Comparison of ENCODE assay signal across 9 cellular contexts in the genomic region with DNA sequence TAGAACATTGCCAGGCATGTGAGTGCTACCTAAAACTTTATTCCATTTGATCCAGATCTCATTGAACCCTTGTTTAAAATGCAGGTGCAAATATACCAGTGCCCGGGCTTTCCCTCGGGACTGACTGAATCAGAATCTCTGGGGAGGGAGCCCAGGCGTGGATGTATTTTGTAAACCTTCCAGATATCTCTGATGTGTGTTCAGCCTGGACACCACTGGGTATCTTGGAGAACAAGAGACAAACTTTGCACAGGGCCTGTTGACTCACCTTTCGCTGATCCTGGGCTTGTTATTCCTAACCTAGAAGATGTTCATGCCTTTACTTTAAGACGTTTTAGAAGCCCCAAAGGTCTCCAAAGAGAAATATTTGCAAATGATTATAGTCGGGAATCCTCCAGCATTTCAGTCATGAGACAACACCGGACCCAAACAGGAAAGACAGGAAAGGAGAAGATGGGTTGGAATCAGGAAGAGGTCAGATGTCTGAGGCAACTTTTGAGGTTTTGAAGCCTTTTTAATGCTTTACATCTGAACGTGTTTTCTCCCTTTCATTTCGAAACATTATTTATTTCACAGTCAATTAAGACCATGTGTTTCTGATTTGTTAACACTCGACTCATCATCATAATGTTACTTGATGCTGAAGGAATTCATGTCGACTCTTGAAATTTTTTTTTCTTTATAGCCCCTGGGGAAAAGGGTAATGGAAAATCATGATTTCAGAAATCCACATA.
A peak's percentile ranks its signal among the peaks of the same experiment; 100 is the strongest.
DNase-seq lines count a peak whose midpoint lies in the region; ATAC-seq and TF ChIP-seq lines count a peak whose summit lies in the region.
"Had no signal": no experiment of that assay in that cellular context is flagged by ENCODE, and none has a peak within 500 bp of the region (broad histone marks: within the 10 kb centered on the region; RNA-seq: fewer than 3 reads in every experiment).

No MANE protein-coding gene starts in this region.

- H3K27ac ChIP-seq in lower lobe of right lung = peak overlapping the region; percentile 67
- H3K27ac ChIP-seq in uterus = peak overlapping the region; percentile 83

- H3K4me3 ChIP-seq in adipocyte (ENCODE audit: low read length) (peak overlapping the region; percentile 47), lower lobe of right lung (no peak overlapping the region), uterus (no peak overlapping the region)

- ATAC-seq in Right ventricle myocardium inferior (no peak), lower lobe of right lung (no peak), GM19455 (IDR thresholded peaks at IDR 0.05; ENCODE audit: unreplicated experiment) (no peak)

- H3K9ac ChIP-seq in adipocyte (ENCODE audit: low read length) = peak overlapping the region; percentile 48

- no peak for TF ChIP-seq POLR2A in uterus (IDR thresholded peaks at IDR 0.05)

- H3K27me3 ChIP-seq in adipocyte (replicated peaks; ENCODE audit: control insufficient read depth, insufficient read depth, low read length) = peaks cover 8% of the 10 kb centered on the region
- H3K27me3 ChIP-seq in lower lobe of right lung (ENCODE audit: low read depth) = no peaks in the 10 kb centered on the region
- no peaks in the 10 kb centered on the region for H3K27me3 ChIP-seq in uterus

- H3K4me1 ChIP-seq in adipocyte (ENCODE audit: control insufficient read depth, insufficient read depth, low read length) = peaks cover 30% of the 10 kb centered on the region
- peaks cover 56% of the 10 kb centered on the region for H3K4me1 ChIP-seq in lower lobe of right lung
- peaks cover 0 to 8% of the 10 kb centered on the region in 2 donors for H3K4me1 ChIP-seq in uterus

- intact Hi-C loops in Right ventricle myocardium inferior (cut with DNase I) = no loop called here
- intact Hi-C loops in cardiac septum (cut with DNase I) = no loop called here
- intact Hi-C loops in lower lobe of right lung (cut with DNase I) = no loop called here
- intact Hi-C loops in uterus (cut with DNase I; ENCODE audit: low total_unique reads) = no loop called here

- DNase-seq in Right ventricle myocardium inferior (ENCODE audit: missing footprints) (peak; percentile 50), cardiac septum (ENCODE audit: low spot score) (no peak), adipocyte (ENCODE audit: low read depth) (peak; percentile 93), lower lobe of right lung (no peak), uterus (peak in 1 of 2 donors; percentile 32), HUDEP-2 (lab: John Stamatoyannopoulos, UW; ENCODE audit: unreplicated experiment in 76 of 76) (no peak)
- no peak for DNase-seq in stimulated activated CD4-positive, alpha-beta T cell treated with anti-CD3 and anti-CD28 coated beads, Interleukin-2, amount 100 ng/mL, for 48 hours
- DNase-seq: retina had no signal

- TF ChIP-seq CTCF in lower lobe of right lung (IDR thresholded peaks at IDR 0.05) (no peak), uterus (IDR thresholded peaks at IDR 0.05) (no peak)

- H3K9me3 ChIP-seq in adipocyte (ENCODE audit: control insufficient read depth, low read length) = no peaks in the 10 kb centered on the region
- H3K9me3 ChIP-seq in lower lobe of right lung = no peaks in the 10 kb centered on the region
- no peaks in the 10 kb centered on the region for H3K9me3 ChIP-seq in uterus

- no peaks in the 10 kb centered on the region for H3K36me3 ChIP-seq in adipocyte (ENCODE audit: control insufficient read depth, insufficient read depth, low read length, severe bottlenecking)
- no peaks in the 10 kb centered on the region for H3K36me3 ChIP-seq in lower lobe of right lung
- no peaks in the 10 kb centered on the region for H3K36me3 ChIP-seq in uterus

Comparison
In these comparisons a context has a peak if more than half of its experiments do, and no peak if none do; other contexts are left out.
1. DNase-seq: peak in Right ventricle myocardium inferior (single experiment) and adipocyte (single experiment); none in cardiac septum (single experiment), lower lobe of right lung (single experiment), HUDEP-2 (0 of 76) and stimulated activated CD4-positive, alpha-beta T cell treated with anti-CD3 and anti-CD28 coated beads, Interleukin-2, amount 100 ng/mL, for 48 hours (0 of 2).